ENCODE assay signal across 1 cellular context in the genomic region with DNA sequence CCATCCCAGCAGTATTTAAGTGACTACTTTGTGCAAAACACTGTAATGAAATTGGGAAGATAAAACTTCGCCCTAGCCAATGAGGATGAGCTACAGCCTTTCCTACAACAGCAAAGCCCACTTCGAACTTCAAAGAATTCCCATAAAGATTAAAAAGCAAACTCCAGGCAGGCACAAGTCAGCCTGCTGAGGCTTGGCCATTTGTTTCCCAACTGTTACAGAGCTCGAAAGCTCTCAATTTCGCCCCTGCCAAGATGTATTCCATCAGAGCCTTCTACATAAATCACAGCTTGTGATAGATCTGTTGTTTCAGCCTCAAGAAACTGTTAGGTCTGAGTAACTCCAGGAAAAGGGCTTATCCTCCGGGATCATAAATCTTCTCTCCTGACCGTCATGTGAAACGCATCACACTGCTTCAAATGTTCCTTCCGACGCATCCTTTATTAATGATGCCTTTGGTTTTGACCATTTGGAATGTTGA.
TF ChIP-seq lines count a peak whose summit lies in the region.

No MANE protein-coding gene starts in this region.

TF ChIP-seq in GM23338, 12 proteins besides CTCF, POLR2A, EP300 and RAD21 (continued from another document):
- TF ChIP-seq, protein P1, sequence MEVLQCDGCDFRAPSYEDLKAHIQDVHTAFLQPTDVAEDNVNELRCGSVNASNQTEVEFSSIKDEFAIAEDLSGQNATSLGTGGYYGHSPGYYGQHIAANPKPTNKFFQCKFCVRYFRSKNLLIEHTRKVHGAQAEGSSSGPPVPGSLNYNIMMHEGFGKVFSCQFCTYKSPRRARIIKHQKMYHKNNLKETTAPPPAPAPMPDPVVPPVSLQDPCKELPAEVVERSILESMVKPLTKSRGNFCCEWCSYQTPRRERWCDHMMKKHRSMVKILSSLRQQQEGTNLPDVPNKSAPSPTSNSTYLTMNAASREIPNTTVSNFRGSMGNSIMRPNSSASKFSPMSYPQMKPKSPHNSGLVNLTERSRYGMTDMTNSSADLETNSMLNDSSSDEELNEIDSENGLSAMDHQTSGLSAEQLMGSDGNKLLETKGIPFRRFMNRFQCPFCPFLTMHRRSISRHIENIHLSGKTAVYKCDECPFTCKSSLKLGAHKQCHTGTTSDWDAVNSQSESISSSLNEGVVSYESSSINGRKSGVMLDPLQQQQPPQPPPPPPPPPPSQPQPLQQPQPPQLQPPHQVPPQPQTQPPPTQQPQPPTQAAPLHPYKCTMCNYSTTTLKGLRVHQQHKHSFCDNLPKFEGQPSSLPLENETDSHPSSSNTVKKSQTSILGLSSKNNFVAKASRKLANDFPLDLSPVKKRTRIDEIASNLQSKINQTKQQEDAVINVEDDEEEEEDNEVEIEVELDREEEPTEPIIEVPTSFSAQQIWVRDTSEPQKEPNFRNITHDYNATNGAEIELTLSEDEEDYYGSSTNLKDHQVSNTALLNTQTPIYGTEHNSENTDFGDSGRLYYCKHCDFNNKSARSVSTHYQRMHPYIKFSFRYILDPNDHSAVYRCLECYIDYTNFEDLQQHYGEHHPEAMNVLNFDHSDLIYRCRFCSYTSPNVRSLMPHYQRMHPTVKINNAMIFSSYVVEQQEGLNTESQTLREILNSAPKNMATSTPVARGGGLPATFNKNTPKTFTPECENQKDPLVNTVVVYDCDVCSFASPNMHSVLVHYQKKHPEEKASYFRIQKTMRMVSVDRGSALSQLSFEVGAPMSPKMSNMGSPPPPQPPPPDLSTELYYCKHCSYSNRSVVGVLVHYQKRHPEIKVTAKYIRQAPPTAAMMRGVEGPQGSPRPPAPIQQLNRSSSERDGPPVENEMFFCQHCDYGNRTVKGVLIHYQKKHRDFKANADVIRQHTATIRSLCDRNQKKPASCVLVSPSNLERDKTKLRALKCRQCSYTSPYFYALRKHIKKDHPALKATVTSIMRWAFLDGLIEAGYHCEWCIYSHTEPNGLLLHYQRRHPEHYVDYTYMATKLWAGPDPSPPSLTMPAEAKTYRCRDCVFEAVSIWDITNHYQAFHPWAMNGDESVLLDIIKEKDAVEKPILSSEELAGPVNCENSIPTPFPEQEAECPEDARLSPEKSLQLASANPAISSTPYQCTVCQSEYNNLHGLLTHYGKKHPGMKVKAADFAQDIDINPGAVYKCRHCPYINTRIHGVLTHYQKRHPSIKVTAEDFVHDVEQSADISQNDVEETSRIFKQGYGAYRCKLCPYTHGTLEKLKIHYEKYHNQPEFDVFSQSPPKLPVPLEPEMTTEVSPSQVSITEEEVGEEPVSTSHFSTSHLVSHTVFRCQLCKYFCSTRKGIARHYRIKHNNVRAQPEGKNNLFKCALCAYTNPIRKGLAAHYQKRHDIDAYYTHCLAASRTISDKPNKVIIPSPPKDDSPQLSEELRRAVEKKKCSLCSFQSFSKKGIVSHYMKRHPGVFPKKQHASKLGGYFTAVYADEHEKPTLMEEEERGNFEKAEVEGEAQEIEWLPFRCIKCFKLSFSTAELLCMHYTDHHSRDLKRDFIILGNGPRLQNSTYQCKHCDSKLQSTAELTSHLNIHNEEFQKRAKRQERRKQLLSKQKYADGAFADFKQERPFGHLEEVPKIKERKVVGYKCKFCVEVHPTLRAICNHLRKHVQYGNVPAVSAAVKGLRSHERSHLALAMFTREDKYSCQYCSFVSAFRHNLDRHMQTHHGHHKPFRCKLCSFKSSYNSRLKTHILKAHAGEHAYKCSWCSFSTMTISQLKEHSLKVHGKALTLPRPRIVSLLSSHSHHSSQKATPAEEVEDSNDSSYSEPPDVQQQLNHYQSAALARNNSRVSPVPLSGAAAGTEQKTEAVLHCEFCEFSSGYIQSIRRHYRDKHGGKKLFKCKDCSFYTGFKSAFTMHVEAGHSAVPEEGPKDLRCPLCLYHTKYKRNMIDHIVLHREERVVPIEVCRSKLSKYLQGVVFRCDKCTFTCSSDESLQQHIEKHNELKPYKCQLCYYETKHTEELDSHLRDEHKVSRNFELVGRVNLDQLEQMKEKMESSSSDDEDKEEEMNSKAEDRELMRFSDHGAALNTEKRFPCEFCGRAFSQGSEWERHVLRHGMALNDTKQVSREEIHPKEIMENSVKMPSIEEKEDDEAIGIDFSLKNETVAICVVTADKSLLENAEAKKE (CRISPR knock-in tag; IDR thresholded peaks at IDR 0.05): no peak
- TF ChIP-seq ZNF114 (CRISPR knock-in tag; IDR thresholded peaks at IDR 0.05): no peak
- TF ChIP-seq STAT1 (IDR thresholded peaks at IDR 0.05; ENCODE audit: unreplicated experiment): no peak
- no peak for TF ChIP-seq CREB1 (CRISPR knock-in tag; IDR thresholded peaks at IDR 0.05; ENCODE audit: low read depth)
- TF ChIP-seq EZH2 (IDR thresholded peaks at IDR 0.05; ENCODE audit: low read depth, unreplicated experiment): no peak
- TF ChIP-seq, protein P2, sequence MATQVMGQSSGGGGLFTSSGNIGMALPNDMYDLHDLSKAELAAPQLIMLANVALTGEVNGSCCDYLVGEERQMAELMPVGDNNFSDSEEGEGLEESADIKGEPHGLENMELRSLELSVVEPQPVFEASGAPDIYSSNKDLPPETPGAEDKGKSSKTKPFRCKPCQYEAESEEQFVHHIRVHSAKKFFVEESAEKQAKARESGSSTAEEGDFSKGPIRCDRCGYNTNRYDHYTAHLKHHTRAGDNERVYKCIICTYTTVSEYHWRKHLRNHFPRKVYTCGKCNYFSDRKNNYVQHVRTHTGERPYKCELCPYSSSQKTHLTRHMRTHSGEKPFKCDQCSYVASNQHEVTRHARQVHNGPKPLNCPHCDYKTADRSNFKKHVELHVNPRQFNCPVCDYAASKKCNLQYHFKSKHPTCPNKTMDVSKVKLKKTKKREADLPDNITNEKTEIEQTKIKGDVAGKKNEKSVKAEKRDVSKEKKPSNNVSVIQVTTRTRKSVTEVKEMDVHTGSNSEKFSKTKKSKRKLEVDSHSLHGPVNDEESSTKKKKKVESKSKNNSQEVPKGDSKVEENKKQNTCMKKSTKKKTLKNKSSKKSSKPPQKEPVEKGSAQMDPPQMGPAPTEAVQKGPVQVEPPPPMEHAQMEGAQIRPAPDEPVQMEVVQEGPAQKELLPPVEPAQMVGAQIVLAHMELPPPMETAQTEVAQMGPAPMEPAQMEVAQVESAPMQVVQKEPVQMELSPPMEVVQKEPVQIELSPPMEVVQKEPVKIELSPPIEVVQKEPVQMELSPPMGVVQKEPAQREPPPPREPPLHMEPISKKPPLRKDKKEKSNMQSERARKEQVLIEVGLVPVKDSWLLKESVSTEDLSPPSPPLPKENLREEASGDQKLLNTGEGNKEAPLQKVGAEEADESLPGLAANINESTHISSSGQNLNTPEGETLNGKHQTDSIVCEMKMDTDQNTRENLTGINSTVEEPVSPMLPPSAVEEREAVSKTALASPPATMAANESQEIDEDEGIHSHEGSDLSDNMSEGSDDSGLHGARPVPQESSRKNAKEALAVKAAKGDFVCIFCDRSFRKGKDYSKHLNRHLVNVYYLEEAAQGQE (IDR thresholded peaks at IDR 0.05; ENCODE audit: unreplicated experiment): no peak
- no peak for TF ChIP-seq NANOG (IDR thresholded peaks at IDR 0.05; ENCODE audit: borderline replicate concordance)
- TF ChIP-seq, protein P3, sequence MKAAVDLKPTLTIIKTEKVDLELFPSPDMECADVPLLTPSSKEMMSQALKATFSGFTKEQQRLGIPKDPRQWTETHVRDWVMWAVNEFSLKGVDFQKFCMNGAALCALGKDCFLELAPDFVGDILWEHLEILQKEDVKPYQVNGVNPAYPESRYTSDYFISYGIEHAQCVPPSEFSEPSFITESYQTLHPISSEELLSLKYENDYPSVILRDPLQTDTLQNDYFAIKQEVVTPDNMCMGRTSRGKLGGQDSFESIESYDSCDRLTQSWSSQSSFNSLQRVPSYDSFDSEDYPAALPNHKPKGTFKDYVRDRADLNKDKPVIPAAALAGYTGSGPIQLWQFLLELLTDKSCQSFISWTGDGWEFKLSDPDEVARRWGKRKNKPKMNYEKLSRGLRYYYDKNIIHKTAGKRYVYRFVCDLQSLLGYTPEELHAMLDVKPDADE (IDR thresholded peaks at IDR 0.05): no peak
- TF ChIP-seq POLR2AphosphoS5 (IDR thresholded peaks at IDR 0.05; ENCODE audit: low read depth): no peak
